8 cellular contexts compared by ENCODE assay signal in the genomic region with DNA sequence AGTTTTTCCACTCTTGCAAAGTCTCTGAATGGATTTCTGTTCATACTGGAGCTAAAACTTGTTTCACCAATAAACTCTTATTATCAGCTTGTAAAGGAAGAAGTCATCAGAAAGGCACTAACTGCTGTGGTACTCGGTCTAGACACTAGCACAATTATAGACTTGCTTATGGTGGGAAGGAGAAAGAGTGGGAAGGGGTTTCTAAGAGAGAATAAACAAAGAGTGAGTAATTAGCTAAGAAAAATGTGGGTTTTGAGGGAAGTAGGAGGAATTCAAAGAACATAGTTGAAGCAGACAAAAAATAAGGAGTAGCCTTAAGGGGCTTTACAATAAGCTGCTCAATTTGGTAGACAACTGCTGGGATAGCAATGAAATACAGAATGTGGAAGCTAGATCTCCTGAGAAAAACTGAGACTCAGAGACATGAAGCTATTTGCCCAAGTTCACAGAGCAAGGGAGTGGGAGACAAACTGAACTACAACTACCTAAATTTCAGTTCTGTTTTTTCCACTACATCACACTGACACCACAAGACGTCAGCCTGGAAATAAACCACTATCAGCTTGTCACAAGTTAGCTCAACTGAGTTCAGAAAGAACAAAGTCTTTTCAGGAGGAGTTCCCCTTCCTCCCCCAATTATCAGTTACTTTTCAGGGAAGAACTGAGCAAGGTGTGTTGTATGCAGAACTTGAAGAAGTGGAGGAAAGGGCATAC. TPM values are rescaled to one million over a fixed set of nuclear protein-coding genes. Genes with fewer than 3 reads are reported as not detected.
DNase-seq lines count a peak whose midpoint lies in the region; ATAC-seq and TF ChIP-seq lines count a peak whose summit lies in the region.

No MANE protein-coding gene starts in this region.

- H3K27ac ChIP-seq in mesenchymal stem cell (ENCODE audit: low read length, poor library complexity, severe bottlenecking) (no peak overlapping the region), colonic mucosa (no peak overlapping the region)

- H3K4me2 ChIP-seq in mesenchymal stem cell (ENCODE audit: low read length, poor library complexity, severe bottlenecking) = no peak overlapping the region

- TF ChIP-seq CTCF in colonic mucosa (IDR thresholded peaks at IDR 0.05) = no peak

- H3K36me3 ChIP-seq in mesenchymal stem cell (ENCODE audit: control insufficient read depth in 1 of 2, insufficient read depth in 2 of 2, low read depth in 1 of 2, low read length in 2 of 2) (peaks cover 0 to 29% of the 10 kb centered on the region in 2 experiments), colonic mucosa (no peaks in the 10 kb centered on the region)

- no peak overlapping the region for H2AK5ac ChIP-seq in mesenchymal stem cell (ENCODE audit: low read length, severe bottlenecking)

- no peak overlapping the region for H2BK5ac ChIP-seq in mesenchymal stem cell (ENCODE audit: low read depth, low read length, poor library complexity, severe bottlenecking)

- peak; percentile 66 for ATAC-seq in HG02870 (IDR thresholded peaks at IDR 0.05; ENCODE audit: unreplicated experiment)

- WGBS in mesenchymal stem cell = 84% methylated on average over 2 of the region's 2 CpGs

- intact Hi-C loops in colonic mucosa (cut with DNase I) = loop anchor here (10.0 kb wide), 1 partner anchor 147 kb away; no protein-coding TSS in a partner anchor

- H2BK15ac ChIP-seq in mesenchymal stem cell (ENCODE audit: low read depth, poor library complexity, severe bottlenecking) = no peak overlapping the region

- H3K18ac ChIP-seq in mesenchymal stem cell (ENCODE audit: low read depth in 1 of 2, low read length in 2 of 2) = no peak overlapping the region

- H3K4me1 ChIP-seq in mesenchymal stem cell (ENCODE audit: control insufficient read depth, insufficient read depth, low read depth, low read length) = peaks cover 2% of the 10 kb centered on the region
- no peaks in the 10 kb centered on the region for H3K4me1 ChIP-seq in colonic mucosa

- H3K9me3 ChIP-seq in mesenchymal stem cell (ENCODE audit: control insufficient read depth, low read length) (peaks cover 9% of the 10 kb centered on the region), colonic mucosa (no peaks in the 10 kb centered on the region)

- no peak overlapping the region for H2BK120ac ChIP-seq in mesenchymal stem cell (ENCODE audit: low read depth, low read length)

- H4K8ac ChIP-seq in mesenchymal stem cell (ENCODE audit: low read length) = no peak overlapping the region

- H3K9ac ChIP-seq in mesenchymal stem cell (ENCODE audit: low read length) = no peak overlapping the region
- H3K9ac ChIP-seq in colonic mucosa (ENCODE audit: low read depth in 2 of 2, low read length in 2 of 2) = no peak overlapping the region

- no peak overlapping the region for H2BK12ac ChIP-seq in mesenchymal stem cell (ENCODE audit: low read length in 2 of 2)

- no peak overlapping the region for H3K23ac ChIP-seq in mesenchymal stem cell (ENCODE audit: low read length in 2 of 2)

- H3K27me3 ChIP-seq in mesenchymal stem cell (ENCODE audit: control insufficient read depth in 1 of 2, insufficient read depth in 1 of 2, low read length in 2 of 2) (no peaks in the 10 kb centered on the region), colonic mucosa (no peaks in the 10 kb centered on the region)

- no peak overlapping the region for H3K4ac ChIP-seq in mesenchymal stem cell (ENCODE audit: low read depth in 1 of 2, low read length in 2 of 2)

- no peak overlapping the region for H2AFZ ChIP-seq in mesenchymal stem cell (ENCODE audit: low read depth, low read length)

- no peak overlapping the region for H3K14ac ChIP-seq in mesenchymal stem cell (ENCODE audit: low read length in 2 of 2)

- peaks cover 8% of the 10 kb centered on the region for H3K79me1 ChIP-seq in mesenchymal stem cell (replicated peaks; ENCODE audit: low read length, poor library complexity, severe bottlenecking)

- DNase-seq in activated T-cell treated with anti-CD3 and anti-CD28 coated beads for 24 hours (ENCODE audit: low read depth) (peak; percentile 18), activated T-cell treated with anti-CD3 and anti-CD28 coated beads for 4 hours (no peak), SKM-1 treated with dmso at 0.1 percent for 144 hours (lab: John Stamatoyannopoulos, UW; ENCODE audit: unreplicated experiment) (peak; percentile 62), mesenchymal stem cell (peak; percentile 43), colonic mucosa (no peak), iPS-NIHi11 (ENCODE audit: low spot score) (no peak)
- DNase-seq in activated effector memory CD4-positive, alpha-beta T cell treated with Interleukin-2 at 50 U/mL for 16 hours = no peak

- H3K4me3 ChIP-seq in mesenchymal stem cell (ENCODE audit: insufficient read depth in 1 of 2, low read depth in 1 of 2, low read length in 2 of 2) (no peak overlapping the region), colonic mucosa (no peak overlapping the region)

- no peak overlapping the region for H4K91ac ChIP-seq in mesenchymal stem cell (ENCODE audit: low read length)

RNA-seq across cellular contexts. Expression of a gene that starts 59.7 kb away (rescaled TPM):
- 31.1 TPM for polyA plus RNA-seq in mesenchymal stem cell (2013, experiment 1 of 2)
- 32.2 TPM for polyA plus RNA-seq in mesenchymal stem cell (2013, experiment 2 of 2)
- 10 to 100 TPM; 22.2 to 30.9 TPM for total RNA-seq in colonic mucosa

Comparison
In these comparisons a context has a peak if more than half of its experiments do, and no peak if none do; other contexts are left out.
1. DNase-seq: peak in activated T-cell treated with anti-CD3 and anti-CD28 coated beads for 24 hours (single experiment), SKM-1 treated with dmso at 0.1 percent for 144 hours (single experiment) and mesenchymal stem cell (single experiment); none in activated T-cell treated with anti-CD3 and anti-CD28 coated beads for 4 hours (single experiment), colonic mucosa (single experiment), iPS-NIHi11 (single experiment) and activated effector memory CD4-positive, alpha-beta T cell treated with Interleukin-2 at 50 U/mL for 16 hours (single experiment).